Comparison of ENCODE assay signal across 8 cellular contexts in genomic region chr9:76458903-76459690, GRCh38. TPM values are rescaled to one million over a fixed set of nuclear protein-coding genes. Genes with fewer than 3 reads are reported as not detected.
DNase-seq lines count a peak whose midpoint lies in the region; ATAC-seq and TF ChIP-seq lines count a peak whose summit lies in the region.

Gene GCNT1 (plus strand): TSS chr9:76459182. CDS start chr9:76502382, 43,200 bp downstream.

- intact Hi-C loops in activated T-helper 1 cell treated with anti-CD3 and anti-CD28 coated beads, Interleukin-12 subunit alpha, Interleukin-12 subunit beta, Interleukin-2, Interleukin-4 antibody, amounts not matched to agents 30 ng/mL and 10 ng/mL and 1 ng/mL, durations not matched to agents 14 hours and 24 hours and 36 hours (cut with micrococcal nuclease), result loop anchor here (1.0 to 2.0 kb wide), 7 partner anchors 9 to 718 kb away; partner anchors contain the start of genes RFK and VPS13A
- intact Hi-C loops in natural killer cell (cut with micrococcal nuclease), result loop anchor here (5.0 kb wide), 2 partner anchors 67 to 118 kb away; partner anchors contain the start of gene RFK

- peaks cover 8% of the 10 kb centered on the region for H3K4me1 ChIP-seq in fibroblast of lung (ENCODE audit: control insufficient read depth, extremely low read depth, insufficient read depth, low read length)

- H3K9me3 ChIP-seq in fibroblast of lung (ENCODE audit: control insufficient read depth, insufficient read depth, low read depth, low read length), result no peaks in the 10 kb centered on the region

- peak within 1 kb of the TSS; percentile 87 for H3K4me3 Mint-ChIP-seq in activated T-helper 1 cell treated with anti-CD3 and anti-CD28 coated beads, Interleukin-12 subunit alpha, Interleukin-12 subunit beta, Interleukin-2, Interleukin-4 antibody, amounts not matched to agents 30 ng/mL and 10 ng/mL and 1 ng/mL, durations not matched to agents 14 hours and 24 hours and 36 hours
- peak within 1 kb of the TSS; percentile 91 for H3K4me3 Mint-ChIP-seq in natural killer cell

- no peaks in the 10 kb centered on the region for H3K9me3 Mint-ChIP-seq in activated T-helper 1 cell treated with anti-CD3 and anti-CD28 coated beads, Interleukin-12 subunit alpha, Interleukin-12 subunit beta, Interleukin-2, Interleukin-4 antibody, amounts not matched to agents 30 ng/mL and 10 ng/mL and 1 ng/mL, durations not matched to agents 14 hours and 24 hours and 36 hours
- no peaks in the 10 kb centered on the region for H3K9me3 Mint-ChIP-seq in natural killer cell

- peak; percentile 95 for DNase-seq in Daoy (ENCODE audit: low read depth)
- DNase-seq in KG1 (lab: John Stamatoyannopoulos, UW), result peak; percentile 80
- peak; percentile 88 for DNase-seq in RKO (ENCODE audit: low spot score)
- peak; percentile 92 for DNase-seq in activated T-helper 1 cell treated with anti-CD3 and anti-CD28 coated beads, Interleukin-12 subunit alpha, Interleukin-12 subunit beta, Interleukin-2, Interleukin-4 antibody, amounts not matched to agents 30 ng/mL and 10 ng/mL and 1 ng/mL, durations not matched to agents 14 hours and 24 hours and 36 hours (ENCODE audit: low spot score)
- peak; percentile 79 to 85 for DNase-seq in fibroblast of lung (ENCODE audit: low read depth in 2 of 2)
- DNase-seq in natural killer cell, result peak; percentile 81
- peak; percentile 80 for DNase-seq in stimulated activated naive CD4-positive, alpha-beta T cell treated with Interleukin-2 at 50 U/mL for 16 hours (lab: John Stamatoyannopoulos, UW)

- no peaks in the 10 kb centered on the region for H3K27me3 ChIP-seq in fibroblast of lung (ENCODE audit: control insufficient read depth, insufficient read depth, low read length)

- peak within 1 kb of the TSS; percentile 75 for H3K27ac ChIP-seq in fibroblast of lung (ENCODE audit: insufficient read depth, low read length)

- H3K36me3 ChIP-seq in fibroblast of lung (ENCODE audit: control insufficient read depth, insufficient read depth, low read length), result no peaks in the 10 kb centered on the region

- H3K27me3 Mint-ChIP-seq in activated T-helper 1 cell treated with anti-CD3 and anti-CD28 coated beads, Interleukin-12 subunit alpha, Interleukin-12 subunit beta, Interleukin-2, Interleukin-4 antibody, amounts not matched to agents 30 ng/mL and 10 ng/mL and 1 ng/mL, durations not matched to agents 14 hours and 24 hours and 36 hours (ENCODE audit: insufficient read depth), result peaks cover 3% of the 10 kb centered on the region
- no peaks in the 10 kb centered on the region for H3K27me3 Mint-ChIP-seq in natural killer cell (ENCODE audit: low read depth in 2 of 2)

- TF ChIP-seq CTCF in fibroblast of lung (conservative IDR thresholded peaks at IDR 0.05 in 1 of 2, IDR thresholded peaks at IDR 0.05 in 1 of 2; ENCODE audit: low read depth in 1 of 2, low read length in 2 of 2), result peak; percentile 22 to 41
- TF ChIP-seq CTCF in natural killer cell (IDR thresholded peaks at IDR 0.05), result no peak

- H2AFZ ChIP-seq in fibroblast of lung (ENCODE audit: low read length), result peak within 1 kb of the TSS; percentile 90

- H3K36me3 Mint-ChIP-seq in activated T-helper 1 cell treated with anti-CD3 and anti-CD28 coated beads, Interleukin-12 subunit alpha, Interleukin-12 subunit beta, Interleukin-2, Interleukin-4 antibody, amounts not matched to agents 30 ng/mL and 10 ng/mL and 1 ng/mL, durations not matched to agents 14 hours and 24 hours and 36 hours (ENCODE audit: low read depth), result peaks cover 7% of the 10 kb centered on the region
- no peaks in the 10 kb centered on the region for H3K36me3 Mint-ChIP-seq in natural killer cell

- peak within 1 kb of the TSS; percentile 98 for H3K4me2 ChIP-seq in fibroblast of lung (ENCODE audit: extremely low read depth, insufficient read depth, low read length)

- no peaks in the 10 kb centered on the region for H4K20me1 ChIP-seq in fibroblast of lung (ENCODE audit: control insufficient read depth, extremely low read depth, insufficient read depth, low read length)

- ATAC-seq in GM21737 (IDR thresholded peaks at IDR 0.05; ENCODE audit: unreplicated experiment) (peak; percentile 92), natural killer cell (peak; percentile 95 to 98 (median 96))

- H3K27ac Mint-ChIP-seq in activated T-helper 1 cell treated with anti-CD3 and anti-CD28 coated beads, Interleukin-12 subunit alpha, Interleukin-12 subunit beta, Interleukin-2, Interleukin-4 antibody, amounts not matched to agents 30 ng/mL and 10 ng/mL and 1 ng/mL, durations not matched to agents 14 hours and 24 hours and 36 hours, result peak within 1 kb of the TSS; percentile 91
- H3K27ac Mint-ChIP-seq in natural killer cell, result peak within 1 kb of the TSS; percentile 72 to 83

- peak within 1 kb of the TSS; percentile 77 for H3K9ac ChIP-seq in fibroblast of lung (ENCODE audit: insufficient read depth, low read length)

- peaks cover 29% of the 10 kb centered on the region for H3K79me2 ChIP-seq in fibroblast of lung (ENCODE audit: control insufficient read depth, insufficient read depth, low read length)

- peak within 1 kb of the TSS; percentile 90 to 99 (median 92) for H3K4me3 ChIP-seq in fibroblast of lung (replicated peaks in 1 of 4; ENCODE audit: control extremely low read depth in 1 of 4, insufficient read depth in 1 of 4, low read depth in 3 of 4, low read length in 4 of 4)

- peaks cover 35% of the 10 kb centered on the region for H3K4me1 Mint-ChIP-seq in activated T-helper 1 cell treated with anti-CD3 and anti-CD28 coated beads, Interleukin-12 subunit alpha, Interleukin-12 subunit beta, Interleukin-2, Interleukin-4 antibody, amounts not matched to agents 30 ng/mL and 10 ng/mL and 1 ng/mL, durations not matched to agents 14 hours and 24 hours and 36 hours (ENCODE audit: low read depth)
- peaks cover 24 to 33% of the 10 kb centered on the region in 2 donors for H3K4me1 Mint-ChIP-seq in natural killer cell

RNA-seq across cellular contexts. Expression of gene GCNT1, which starts in this region (rescaled TPM):
- 5.5 and 6.4 TPM in 2 replicates for total RNA-seq in Daoy (2014; rRNA removed; shearing (Covaris generic))
- 11.6 and 13.1 TPM in 2 replicates for total RNA-seq in activated T-helper 1 cell treated with anti-CD3 and anti-CD28 coated beads, Interleukin-12 subunit alpha, Interleukin-12 subunit beta, Interleukin-2, Interleukin-4 antibody, amounts not matched to agents 30 ng/mL and 10 ng/mL and 1 ng/mL, durations not matched to agents 14 hours and 24 hours and 36 hours
- total RNA-seq in fibroblast of lung, result 18.5 and 27.7 TPM in 2 replicates
- polyA plus RNA-seq in fibroblast of lung, result 41.5 and 58.4 TPM in 2 replicates
- 21.4 and 25.9 TPM in 2 replicates for polyA plus RNA-seq in fibroblast of lung (2012)
- 1.9 and 19.4 TPM in 2 replicates for polyA minus RNA-seq in fibroblast of lung (ENCODE audit: low replicate concordance)
- total RNA-seq in natural killer cell, result 10 to 100 TPM in 2 of 3 donors, 1 to 10 TPM in 1; 8.6 to 23.7 (median 18.5) TPM

Comparison
In these comparisons a context has a peak if more than half of its experiments do, and no peak if none do; other contexts are left out.
1. Peak in every context shown above with its lines: DNase-seq, ATAC-seq, H3K4me3 ChIP-seq and H3K27ac ChIP-seq.